26 cellular contexts compared by ENCODE assay signal in genomic region chr2:109066917-109067828, GRCh38.
A peak's percentile ranks its signal among the peaks of the same experiment; 100 is the strongest.
DNase-seq lines count a peak whose midpoint lies in the region; TF ChIP-seq lines count a peak whose summit lies in the region.
"Had no signal": no experiment of that assay in that cellular context is flagged by ENCODE, and none has a peak within 500 bp of the region (broad histone marks: within the 10 kb centered on the region; RNA-seq: fewer than 3 reads in every experiment).

No MANE protein-coding gene starts in this region.

- no peak overlapping the region for H3K4me3 ChIP-seq in left ventricle myocardium inferior
- H3K4me3 ChIP-seq: BLaER1, colonic mucosa, SJCRH30, skin epidermis, tibial artery had no signal

- peaks cover 12% of the 10 kb centered on the region for H3K27me3 Mint-ChIP-seq in brain

- no peaks in the 10 kb centered on the region for H3K36me3 Mint-ChIP-seq in brain
- H3K36me3 Mint-ChIP-seq: activated naive CD4-positive, alpha-beta T cell treated with anti-CD3 and anti-CD28 coated beads, Interleukin-2, amount 50 U/mL, for 72 hours had no signal

- CTCF ChIA-PET in HEK293T (lab: Yijun Ruan, JAX): no interaction called here

- peak overlapping the region in 4 of 5 experiments; percentile 59 to 89 (median 84) for H3K27ac Mint-ChIP-seq in brain

- intact Hi-C loops in cardiac septum (cut with DNase I) (no loop called here), left ventricle myocardium inferior (cut with micrococcal nuclease) (no loop called here)

- H3K4me1 ChIP-seq in left ventricle myocardium inferior: peaks cover 8% of the 10 kb centered on the region
- H3K4me1 ChIP-seq: colonic mucosa, SJCRH30 had no signal

- peaks cover 34% of the 10 kb centered on the region for H3K27me3 ChIP-seq in left ventricle myocardium inferior (ENCODE audit: low read depth)
- H3K27me3 ChIP-seq: BLaER1, colonic mucosa, SJCRH30 had no signal

- peaks cover 0 to 12% (median 0%) of the 10 kb centered on the region in 5 experiments for H3K9me3 Mint-ChIP-seq in brain
- H3K9me3 Mint-ChIP-seq: H9 had no signal

- H3K9me3 ChIP-seq in left ventricle myocardium inferior (replicated peaks): no peaks in the 10 kb centered on the region
- H3K9me3 ChIP-seq: BLaER1, colonic mucosa, SJCRH30 had no signal

- H3K4me3 Mint-ChIP-seq in brain: peak overlapping the region in 2 of 5 experiments; percentile 15 to 30
- H3K4me3 Mint-ChIP-seq: H9 had no signal

- H3K4me1 Mint-ChIP-seq in brain: peaks cover 44% of the 10 kb centered on the region

- TF ChIP-seq CTCF in left ventricle myocardium inferior (IDR thresholded peaks at IDR 0.05; ENCODE audit: borderline replicate concordance) (no peak), brain (conservative IDR thresholded peaks at IDR 0.05) (no peak)

- DNase-seq in cardiac septum (ENCODE audit: low spot score) (peak; percentile 53), left ventricle myocardium inferior (no peak), middle frontal gyrus (ENCODE audit: extremely low spot score, low spot score) (peak; percentile 21), HEK293T (ENCODE audit: extremely low spot score) (no peak), SHP77 (lab: John Stamatoyannopoulos, UW) (no peak)
- DNase-seq in activated CD4-positive, alpha-beta T cell treated with anti-CD3 and anti-CD28 coated beads, Interleukin-2, amount 50 U/mL, for 1 hour: no peak
- DNase-seq: activated CD4-positive, alpha-beta T cell treated with anti-CD3 and anti-CD28 coated beads, Interleukin-2, amount 50 U/mL, for 48 hours; activated CD4-positive, CD25-positive, alpha-beta regulatory T cell; activated CD8-positive, alpha-beta memory T cell treated with anti-CD3 and anti-CD28 coated beads, Interleukin-2, amount 50 U/mL, for 4 hours; COR-L47; DMS79; effector memory CD4-positive, alpha-beta T cell; foreskin keratinocyte; GF-D8; H9; mesenchymal stem cell; NCI-H146; SJCRH30; stimulated activated CD4-positive, alpha-beta T cell treated with anti-CD3 and anti-CD28 coated beads, Interleukin-1b, Interleukin-23, amount 100 ng/mL, for 48 hours; stimulated activated CD8-positive, alpha-beta memory T cell treated with anti-CD3 and anti-CD28 coated beads, Interleukin-4, amount 100 ng/mL, for 48 hours; tibial artery had no signal

- POLR2A ChIA-PET in HEK293T (lab: Yijun Ruan, JAX): interaction anchor here (0.9 kb wide), 1 partner anchor 9 kb away, joined by 3 read pairs; no protein-coding TSS in a partner anchor

- H3K27ac ChIP-seq in left ventricle myocardium inferior (replicated peaks): no peak overlapping the region
- H3K27ac ChIP-seq: BLaER1, colonic mucosa, foreskin keratinocyte, SJCRH30, skin epidermis, tibial artery had no signal

- H3K36me3 ChIP-seq in left ventricle myocardium inferior: no peaks in the 10 kb centered on the region
- H3K36me3 ChIP-seq: BLaER1, colonic mucosa, SJCRH30, tibial artery had no signal

TF ChIP-seq in HEK293T, 16 proteins besides CTCF, POLR2A, EP300 and RAD21:
- TF ChIP-seq FOXA1 (IDR thresholded peaks at IDR 0.05): no peak
- no peak for TF ChIP-seq ELF4 (IDR thresholded peaks at IDR 0.05)

Comparison
In these comparisons a context has a peak if more than half of its experiments do, and no peak if none do; other contexts are left out.
1. DNase-seq: peak in cardiac septum (single experiment) and middle frontal gyrus (single experiment); none in left ventricle myocardium inferior (single experiment), HEK293T (single experiment), SHP77 (0 of 2) and activated CD4-positive, alpha-beta T cell treated with anti-CD3 and anti-CD28 coated beads, Interleukin-2, amount 50 U/mL, for 1 hour (single experiment).